1 cellular context compared by ENCODE assay signal in the genomic region with DNA sequence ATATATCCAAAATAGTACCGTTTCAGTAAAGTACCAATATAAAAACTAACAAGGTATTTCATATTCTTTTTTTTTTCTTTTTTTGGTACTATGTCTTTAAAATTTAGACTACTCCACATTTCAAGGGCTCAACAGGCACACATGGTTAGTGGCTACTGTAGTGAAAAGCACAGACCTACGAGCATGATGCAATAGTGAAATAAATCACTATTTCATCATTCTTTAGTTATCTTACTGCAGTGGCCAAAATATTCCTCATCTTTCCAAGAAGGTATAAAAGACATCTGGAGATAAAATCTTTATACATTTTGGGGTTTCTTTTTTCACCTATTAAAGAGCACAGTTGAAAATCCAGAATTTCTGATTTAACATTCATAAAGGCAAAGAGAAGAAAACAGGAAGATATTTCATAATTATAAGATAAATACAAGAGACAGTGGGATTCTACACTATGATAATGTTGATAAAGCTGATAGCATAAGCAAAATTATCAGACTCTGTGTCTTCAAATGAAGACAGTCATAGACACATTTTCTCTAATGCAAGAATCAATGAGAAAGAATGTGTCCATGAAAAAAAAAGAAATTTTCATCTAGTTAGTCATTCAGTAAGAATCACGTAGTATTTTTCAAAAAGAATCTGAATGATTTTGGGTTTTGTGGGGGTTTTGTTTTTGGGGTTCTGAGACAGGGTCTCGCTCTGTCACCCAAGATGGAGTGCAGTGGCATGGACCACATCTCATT.
TF ChIP-seq lines count a peak whose summit lies in the region.

No MANE protein-coding gene starts in this region.

TF ChIP-seq in K562, 482 proteins besides CTCF, POLR2A, EP300 and RAD21 (continued from another document and continues in another):
- TF ChIP-seq ZNF507 (tag; conservative IDR thresholded peaks at IDR 0.05): no peak
- no peak for TF ChIP-seq ILK (tag; IDR thresholded peaks at IDR 0.05; ENCODE audit: borderline replicate concordance, low read depth)
- TF ChIP-seq TCF3 (CRISPR knock-in tag; IDR thresholded peaks at IDR 0.05): no peak
- TF ChIP-seq, protein P1, sequence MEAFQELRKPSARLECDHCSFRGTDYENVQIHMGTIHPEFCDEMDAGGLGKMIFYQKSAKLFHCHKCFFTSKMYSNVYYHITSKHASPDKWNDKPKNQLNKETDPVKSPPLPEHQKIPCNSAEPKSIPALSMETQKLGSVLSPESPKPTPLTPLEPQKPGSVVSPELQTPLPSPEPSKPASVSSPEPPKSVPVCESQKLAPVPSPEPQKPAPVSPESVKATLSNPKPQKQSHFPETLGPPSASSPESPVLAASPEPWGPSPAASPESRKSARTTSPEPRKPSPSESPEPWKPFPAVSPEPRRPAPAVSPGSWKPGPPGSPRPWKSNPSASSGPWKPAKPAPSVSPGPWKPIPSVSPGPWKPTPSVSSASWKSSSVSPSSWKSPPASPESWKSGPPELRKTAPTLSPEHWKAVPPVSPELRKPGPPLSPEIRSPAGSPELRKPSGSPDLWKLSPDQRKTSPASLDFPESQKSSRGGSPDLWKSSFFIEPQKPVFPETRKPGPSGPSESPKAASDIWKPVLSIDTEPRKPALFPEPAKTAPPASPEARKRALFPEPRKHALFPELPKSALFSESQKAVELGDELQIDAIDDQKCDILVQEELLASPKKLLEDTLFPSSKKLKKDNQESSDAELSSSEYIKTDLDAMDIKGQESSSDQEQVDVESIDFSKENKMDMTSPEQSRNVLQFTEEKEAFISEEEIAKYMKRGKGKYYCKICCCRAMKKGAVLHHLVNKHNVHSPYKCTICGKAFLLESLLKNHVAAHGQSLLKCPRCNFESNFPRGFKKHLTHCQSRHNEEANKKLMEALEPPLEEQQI (IDR thresholded peaks at IDR 0.05): no peak
- no peak for TF ChIP-seq SETDB1 (IDR thresholded peaks at IDR 0.05; ENCODE audit: low read length)
- no peak for TF ChIP-seq NFE2L1 (tag; IDR thresholded peaks at IDR 0.05; ENCODE audit: borderline replicate concordance, low read depth)
- no peak for TF ChIP-seq ZKSCAN1 (IDR thresholded peaks at IDR 0.05; ENCODE audit: low read depth, low read length)
- TF ChIP-seq RCOR1 (IDR thresholded peaks at IDR 0.05; ENCODE audit: borderline replicate concordance in 1 of 2, low read depth in 2 of 2, low read length in 2 of 2): peak in 1 of 2 experiments; percentile 54; a peak in 1 of 4 replicates
- TF ChIP-seq ZNF12 (CRISPR knock-in tag; IDR thresholded peaks at IDR 0.05): no peak
- TF ChIP-seq U2AF1 (optimal IDR thresholded peaks at IDR 0.05; ENCODE audit: low read depth, low read length): no peak
- TF ChIP-seq NUFIP1 (IDR thresholded peaks at IDR 0.05; ENCODE audit: partially characterized antibody): no peak
- TF ChIP-seq, protein P2, sequence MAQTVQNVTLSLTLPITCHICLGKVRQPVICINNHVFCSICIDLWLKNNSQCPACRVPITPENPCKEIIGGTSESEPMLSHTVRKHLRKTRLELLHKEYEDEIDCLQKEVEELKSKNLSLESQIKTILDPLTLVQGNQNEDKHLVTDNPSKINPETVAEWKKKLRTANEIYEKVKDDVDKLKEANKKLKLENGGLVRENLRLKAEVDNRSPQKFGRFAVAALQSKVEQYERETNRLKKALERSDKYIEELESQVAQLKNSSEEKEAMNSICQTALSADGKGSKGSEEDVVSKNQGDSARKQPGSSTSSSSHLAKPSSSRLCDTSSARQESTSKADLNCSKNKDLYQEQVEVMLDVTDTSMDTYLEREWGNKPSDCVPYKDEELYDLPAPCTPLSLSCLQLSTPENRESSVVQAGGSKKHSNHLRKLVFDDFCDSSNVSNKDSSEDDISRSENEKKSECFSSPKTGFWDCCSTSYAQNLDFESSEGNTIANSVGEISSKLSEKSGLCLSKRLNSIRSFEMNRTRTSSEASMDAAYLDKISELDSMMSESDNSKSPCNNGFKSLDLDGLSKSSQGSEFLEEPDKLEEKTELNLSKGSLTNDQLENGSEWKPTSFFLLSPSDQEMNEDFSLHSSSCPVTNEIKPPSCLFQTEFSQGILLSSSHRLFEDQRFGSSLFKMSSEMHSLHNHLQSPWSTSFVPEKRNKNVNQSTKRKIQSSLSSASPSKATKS (CRISPR knock-in tag; IDR thresholded peaks at IDR 0.05): no peak
- TF ChIP-seq, protein P3, sequence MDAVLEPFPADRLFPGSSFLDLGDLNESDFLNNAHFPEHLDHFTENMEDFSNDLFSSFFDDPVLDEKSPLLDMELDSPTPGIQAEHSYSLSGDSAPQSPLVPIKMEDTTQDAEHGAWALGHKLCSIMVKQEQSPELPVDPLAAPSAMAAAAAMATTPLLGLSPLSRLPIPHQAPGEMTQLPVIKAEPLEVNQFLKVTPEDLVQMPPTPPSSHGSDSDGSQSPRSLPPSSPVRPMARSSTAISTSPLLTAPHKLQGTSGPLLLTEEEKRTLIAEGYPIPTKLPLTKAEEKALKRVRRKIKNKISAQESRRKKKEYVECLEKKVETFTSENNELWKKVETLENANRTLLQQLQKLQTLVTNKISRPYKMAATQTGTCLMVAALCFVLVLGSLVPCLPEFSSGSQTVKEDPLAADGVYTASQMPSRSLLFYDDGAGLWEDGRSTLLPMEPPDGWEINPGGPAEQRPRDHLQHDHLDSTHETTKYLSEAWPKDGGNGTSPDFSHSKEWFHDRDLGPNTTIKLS (IDR thresholded peaks at IDR 0.05; ENCODE audit: borderline replicate concordance, low read depth): no peak
- TF ChIP-seq, protein P4, sequence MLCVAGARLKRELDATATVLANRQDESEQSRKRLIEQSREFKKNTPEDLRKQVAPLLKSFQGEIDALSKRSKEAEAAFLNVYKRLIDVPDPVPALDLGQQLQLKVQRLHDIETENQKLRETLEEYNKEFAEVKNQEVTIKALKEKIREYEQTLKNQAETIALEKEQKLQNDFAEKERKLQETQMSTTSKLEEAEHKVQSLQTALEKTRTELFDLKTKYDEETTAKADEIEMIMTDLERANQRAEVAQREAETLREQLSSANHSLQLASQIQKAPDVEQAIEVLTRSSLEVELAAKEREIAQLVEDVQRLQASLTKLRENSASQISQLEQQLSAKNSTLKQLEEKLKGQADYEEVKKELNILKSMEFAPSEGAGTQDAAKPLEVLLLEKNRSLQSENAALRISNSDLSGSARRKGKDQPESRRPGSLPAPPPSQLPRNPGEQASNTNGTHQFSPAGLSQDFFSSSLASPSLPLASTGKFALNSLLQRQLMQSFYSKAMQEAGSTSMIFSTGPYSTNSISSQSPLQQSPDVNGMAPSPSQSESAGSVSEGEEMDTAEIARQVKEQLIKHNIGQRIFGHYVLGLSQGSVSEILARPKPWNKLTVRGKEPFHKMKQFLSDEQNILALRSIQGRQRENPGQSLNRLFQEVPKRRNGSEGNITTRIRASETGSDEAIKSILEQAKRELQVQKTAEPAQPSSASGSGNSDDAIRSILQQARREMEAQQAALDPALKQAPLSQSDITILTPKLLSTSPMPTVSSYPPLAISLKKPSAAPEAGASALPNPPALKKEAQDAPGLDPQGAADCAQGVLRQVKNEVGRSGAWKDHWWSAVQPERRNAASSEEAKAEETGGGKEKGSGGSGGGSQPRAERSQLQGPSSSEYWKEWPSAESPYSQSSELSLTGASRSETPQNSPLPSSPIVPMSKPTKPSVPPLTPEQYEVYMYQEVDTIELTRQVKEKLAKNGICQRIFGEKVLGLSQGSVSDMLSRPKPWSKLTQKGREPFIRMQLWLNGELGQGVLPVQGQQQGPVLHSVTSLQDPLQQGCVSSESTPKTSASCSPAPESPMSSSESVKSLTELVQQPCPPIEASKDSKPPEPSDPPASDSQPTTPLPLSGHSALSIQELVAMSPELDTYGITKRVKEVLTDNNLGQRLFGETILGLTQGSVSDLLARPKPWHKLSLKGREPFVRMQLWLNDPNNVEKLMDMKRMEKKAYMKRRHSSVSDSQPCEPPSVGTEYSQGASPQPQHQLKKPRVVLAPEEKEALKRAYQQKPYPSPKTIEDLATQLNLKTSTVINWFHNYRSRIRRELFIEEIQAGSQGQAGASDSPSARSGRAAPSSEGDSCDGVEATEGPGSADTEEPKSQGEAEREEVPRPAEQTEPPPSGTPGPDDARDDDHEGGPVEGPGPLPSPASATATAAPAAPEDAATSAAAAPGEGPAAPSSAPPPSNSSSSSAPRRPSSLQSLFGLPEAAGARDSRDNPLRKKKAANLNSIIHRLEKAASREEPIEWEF (CRISPR knock-in tag; IDR thresholded peaks at IDR 0.05): no peak
- TF ChIP-seq, protein P5, sequence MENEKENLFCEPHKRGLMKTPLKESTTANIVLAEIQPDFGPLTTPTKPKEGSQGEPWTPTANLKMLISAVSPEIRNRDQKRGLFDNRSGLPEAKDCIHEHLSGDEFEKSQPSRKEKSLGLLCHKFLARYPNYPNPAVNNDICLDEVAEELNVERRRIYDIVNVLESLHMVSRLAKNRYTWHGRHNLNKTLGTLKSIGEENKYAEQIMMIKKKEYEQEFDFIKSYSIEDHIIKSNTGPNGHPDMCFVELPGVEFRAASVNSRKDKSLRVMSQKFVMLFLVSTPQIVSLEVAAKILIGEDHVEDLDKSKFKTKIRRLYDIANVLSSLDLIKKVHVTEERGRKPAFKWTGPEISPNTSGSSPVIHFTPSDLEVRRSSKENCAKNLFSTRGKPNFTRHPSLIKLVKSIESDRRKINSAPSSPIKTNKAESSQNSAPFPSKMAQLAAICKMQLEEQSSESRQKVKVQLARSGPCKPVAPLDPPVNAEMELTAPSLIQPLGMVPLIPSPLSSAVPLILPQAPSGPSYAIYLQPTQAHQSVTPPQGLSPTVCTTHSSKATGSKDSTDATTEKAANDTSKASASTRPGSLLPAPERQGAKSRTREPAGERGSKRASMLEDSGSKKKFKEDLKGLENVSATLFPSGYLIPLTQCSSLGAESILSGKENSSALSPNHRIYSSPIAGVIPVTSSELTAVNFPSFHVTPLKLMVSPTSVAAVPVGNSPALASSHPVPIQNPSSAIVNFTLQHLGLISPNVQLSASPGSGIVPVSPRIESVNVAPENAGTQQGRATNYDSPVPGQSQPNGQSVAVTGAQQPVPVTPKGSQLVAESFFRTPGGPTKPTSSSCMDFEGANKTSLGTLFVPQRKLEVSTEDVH (IDR thresholded peaks at IDR 0.05; ENCODE audit: low read depth, partially characterized antibody): no peak
- TF ChIP-seq SIN3B (IDR thresholded peaks at IDR 0.05; ENCODE audit: low read depth): no peak
- TF ChIP-seq TEAD4 (IDR thresholded peaks at IDR 0.05; ENCODE audit: low read length): peak; percentile 28; the same call in 1 of the 2 replicates
- TF ChIP-seq TEAD4 (CRISPR knock-in tag; IDR thresholded peaks at IDR 0.05; ENCODE audit: borderline replicate concordance): no peak
- no peak for TF ChIP-seq SAP30 (IDR thresholded peaks at IDR 0.05; ENCODE audit: borderline replicate concordance, insufficient read depth, low read depth, low read length, poor library complexity, severe bottlenecking)
- TF ChIP-seq, protein P6, sequence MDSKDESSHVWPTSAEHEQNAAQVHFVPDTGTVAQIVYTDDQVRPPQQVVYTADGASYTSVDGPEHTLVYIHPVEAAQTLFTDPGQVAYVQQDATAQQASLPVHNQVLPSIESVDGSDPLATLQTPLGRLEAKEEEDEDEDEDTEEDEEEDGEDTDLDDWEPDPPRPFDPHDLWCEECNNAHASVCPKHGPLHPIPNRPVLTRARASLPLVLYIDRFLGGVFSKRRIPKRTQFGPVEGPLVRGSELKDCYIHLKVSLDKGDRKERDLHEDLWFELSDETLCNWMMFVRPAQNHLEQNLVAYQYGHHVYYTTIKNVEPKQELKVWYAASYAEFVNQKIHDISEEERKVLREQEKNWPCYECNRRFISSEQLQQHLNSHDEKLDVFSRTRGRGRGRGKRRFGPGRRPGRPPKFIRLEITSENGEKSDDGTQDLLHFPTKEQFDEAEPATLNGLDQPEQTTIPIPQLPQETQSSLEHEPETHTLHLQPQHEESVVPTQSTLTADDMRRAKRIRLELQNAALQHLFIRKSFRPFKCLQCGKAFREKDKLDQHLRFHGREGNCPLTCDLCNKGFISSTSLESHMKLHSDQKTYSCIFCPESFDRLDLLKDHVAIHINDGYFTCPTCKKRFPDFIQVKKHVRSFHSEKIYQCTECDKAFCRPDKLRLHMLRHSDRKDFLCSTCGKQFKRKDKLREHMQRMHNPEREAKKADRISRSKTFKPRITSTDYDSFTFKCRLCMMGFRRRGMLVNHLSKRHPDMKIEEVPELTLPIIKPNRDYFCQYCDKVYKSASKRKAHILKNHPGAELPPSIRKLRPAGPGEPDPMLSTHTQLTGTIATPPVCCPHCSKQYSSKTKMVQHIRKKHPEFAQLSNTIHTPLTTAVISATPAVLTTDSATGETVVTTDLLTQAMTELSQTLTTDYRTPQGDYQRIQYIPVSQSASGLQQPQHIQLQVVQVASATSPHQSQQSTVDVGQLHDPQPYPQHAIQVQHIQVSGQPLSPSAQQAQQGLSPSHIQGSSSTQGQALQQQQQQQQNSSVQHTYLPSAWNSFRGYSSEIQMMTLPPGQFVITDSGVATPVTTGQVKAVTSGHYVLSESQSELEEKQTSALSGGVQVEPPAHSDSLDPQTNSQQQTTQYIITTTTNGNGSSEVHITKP (IDR thresholded peaks at IDR 0.05; ENCODE audit: partially characterized antibody): no peak
- no peak for TF ChIP-seq IFI16 (CRISPR knock-in tag; IDR thresholded peaks at IDR 0.05)
- TF ChIP-seq, protein P7, sequence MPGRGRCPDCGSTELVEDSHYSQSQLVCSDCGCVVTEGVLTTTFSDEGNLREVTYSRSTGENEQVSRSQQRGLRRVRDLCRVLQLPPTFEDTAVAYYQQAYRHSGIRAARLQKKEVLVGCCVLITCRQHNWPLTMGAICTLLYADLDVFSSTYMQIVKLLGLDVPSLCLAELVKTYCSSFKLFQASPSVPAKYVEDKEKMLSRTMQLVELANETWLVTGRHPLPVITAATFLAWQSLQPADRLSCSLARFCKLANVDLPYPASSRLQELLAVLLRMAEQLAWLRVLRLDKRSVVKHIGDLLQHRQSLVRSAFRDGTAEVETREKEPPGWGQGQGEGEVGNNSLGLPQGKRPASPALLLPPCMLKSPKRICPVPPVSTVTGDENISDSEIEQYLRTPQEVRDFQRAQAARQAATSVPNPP (IDR thresholded peaks at IDR 0.05; ENCODE audit: borderline replicate concordance, insufficient read depth, insufficient read length): no peak
- peak; percentile 60; the same call in 1 of the 2 replicates for TF ChIP-seq SMARCA4 (IDR thresholded peaks at IDR 0.05)
- TF ChIP-seq, protein P8, sequence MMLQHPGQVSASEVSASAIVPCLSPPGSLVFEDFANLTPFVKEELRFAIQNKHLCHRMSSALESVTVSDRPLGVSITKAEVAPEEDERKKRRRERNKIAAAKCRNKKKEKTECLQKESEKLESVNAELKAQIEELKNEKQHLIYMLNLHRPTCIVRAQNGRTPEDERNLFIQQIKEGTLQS (IDR thresholded peaks at IDR 0.05): peak; percentile 98
- TF ChIP-seq, protein P8 (CRISPR knock-in tag; conservative IDR thresholded peaks at IDR 0.05): no peak
- no peak for TF ChIP-seq ZBTB8A (IDR thresholded peaks at IDR 0.05; ENCODE audit: partially characterized antibody)
- TF ChIP-seq MEIS2 (IDR thresholded peaks at IDR 0.05; ENCODE audit: partially characterized antibody): peak; percentile 85
- TF ChIP-seq ZNF431 (CRISPR knock-in tag; IDR thresholded peaks at IDR 0.05): no peak
- no peak for TF ChIP-seq ELF2 (CRISPR knock-in tag; IDR thresholded peaks at IDR 0.05)
- TF ChIP-seq NR1H2 (CRISPR knock-in tag; IDR thresholded peaks at IDR 0.05): no peak
